ENCODE assay signal across 2 cellular contexts in the genomic region with DNA sequence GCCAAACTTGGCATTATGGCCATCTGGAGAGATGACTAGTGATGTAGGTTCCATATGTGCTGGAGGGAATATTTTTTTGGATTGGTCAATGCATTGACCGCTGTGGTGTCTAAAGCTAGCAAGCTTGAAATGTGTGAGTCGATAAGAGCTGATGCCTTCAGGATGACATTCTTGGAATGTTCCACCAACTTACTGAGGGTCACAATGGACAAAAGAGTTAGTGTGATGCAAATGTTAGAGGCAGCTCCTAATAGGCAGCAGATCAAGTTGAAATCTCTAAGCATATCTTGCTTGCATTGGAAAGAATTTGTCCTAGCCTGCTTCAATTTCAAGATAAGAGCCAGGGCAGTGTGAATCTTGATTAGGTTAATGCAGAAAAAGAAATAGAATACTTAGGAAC.
A peak's percentile ranks its signal among the peaks of the same experiment; 100 is the strongest.
TF ChIP-seq lines count a peak whose summit lies in the region.

No MANE protein-coding gene starts in this region.

TF ChIP-seq in GM23338, 12 proteins besides CTCF, POLR2A, EP300 and RAD21:
- no peak for TF ChIP-seq POLR2AphosphoS5 (IDR thresholded peaks at IDR 0.05; ENCODE audit: low read depth)
- TF ChIP-seq, protein P1, sequence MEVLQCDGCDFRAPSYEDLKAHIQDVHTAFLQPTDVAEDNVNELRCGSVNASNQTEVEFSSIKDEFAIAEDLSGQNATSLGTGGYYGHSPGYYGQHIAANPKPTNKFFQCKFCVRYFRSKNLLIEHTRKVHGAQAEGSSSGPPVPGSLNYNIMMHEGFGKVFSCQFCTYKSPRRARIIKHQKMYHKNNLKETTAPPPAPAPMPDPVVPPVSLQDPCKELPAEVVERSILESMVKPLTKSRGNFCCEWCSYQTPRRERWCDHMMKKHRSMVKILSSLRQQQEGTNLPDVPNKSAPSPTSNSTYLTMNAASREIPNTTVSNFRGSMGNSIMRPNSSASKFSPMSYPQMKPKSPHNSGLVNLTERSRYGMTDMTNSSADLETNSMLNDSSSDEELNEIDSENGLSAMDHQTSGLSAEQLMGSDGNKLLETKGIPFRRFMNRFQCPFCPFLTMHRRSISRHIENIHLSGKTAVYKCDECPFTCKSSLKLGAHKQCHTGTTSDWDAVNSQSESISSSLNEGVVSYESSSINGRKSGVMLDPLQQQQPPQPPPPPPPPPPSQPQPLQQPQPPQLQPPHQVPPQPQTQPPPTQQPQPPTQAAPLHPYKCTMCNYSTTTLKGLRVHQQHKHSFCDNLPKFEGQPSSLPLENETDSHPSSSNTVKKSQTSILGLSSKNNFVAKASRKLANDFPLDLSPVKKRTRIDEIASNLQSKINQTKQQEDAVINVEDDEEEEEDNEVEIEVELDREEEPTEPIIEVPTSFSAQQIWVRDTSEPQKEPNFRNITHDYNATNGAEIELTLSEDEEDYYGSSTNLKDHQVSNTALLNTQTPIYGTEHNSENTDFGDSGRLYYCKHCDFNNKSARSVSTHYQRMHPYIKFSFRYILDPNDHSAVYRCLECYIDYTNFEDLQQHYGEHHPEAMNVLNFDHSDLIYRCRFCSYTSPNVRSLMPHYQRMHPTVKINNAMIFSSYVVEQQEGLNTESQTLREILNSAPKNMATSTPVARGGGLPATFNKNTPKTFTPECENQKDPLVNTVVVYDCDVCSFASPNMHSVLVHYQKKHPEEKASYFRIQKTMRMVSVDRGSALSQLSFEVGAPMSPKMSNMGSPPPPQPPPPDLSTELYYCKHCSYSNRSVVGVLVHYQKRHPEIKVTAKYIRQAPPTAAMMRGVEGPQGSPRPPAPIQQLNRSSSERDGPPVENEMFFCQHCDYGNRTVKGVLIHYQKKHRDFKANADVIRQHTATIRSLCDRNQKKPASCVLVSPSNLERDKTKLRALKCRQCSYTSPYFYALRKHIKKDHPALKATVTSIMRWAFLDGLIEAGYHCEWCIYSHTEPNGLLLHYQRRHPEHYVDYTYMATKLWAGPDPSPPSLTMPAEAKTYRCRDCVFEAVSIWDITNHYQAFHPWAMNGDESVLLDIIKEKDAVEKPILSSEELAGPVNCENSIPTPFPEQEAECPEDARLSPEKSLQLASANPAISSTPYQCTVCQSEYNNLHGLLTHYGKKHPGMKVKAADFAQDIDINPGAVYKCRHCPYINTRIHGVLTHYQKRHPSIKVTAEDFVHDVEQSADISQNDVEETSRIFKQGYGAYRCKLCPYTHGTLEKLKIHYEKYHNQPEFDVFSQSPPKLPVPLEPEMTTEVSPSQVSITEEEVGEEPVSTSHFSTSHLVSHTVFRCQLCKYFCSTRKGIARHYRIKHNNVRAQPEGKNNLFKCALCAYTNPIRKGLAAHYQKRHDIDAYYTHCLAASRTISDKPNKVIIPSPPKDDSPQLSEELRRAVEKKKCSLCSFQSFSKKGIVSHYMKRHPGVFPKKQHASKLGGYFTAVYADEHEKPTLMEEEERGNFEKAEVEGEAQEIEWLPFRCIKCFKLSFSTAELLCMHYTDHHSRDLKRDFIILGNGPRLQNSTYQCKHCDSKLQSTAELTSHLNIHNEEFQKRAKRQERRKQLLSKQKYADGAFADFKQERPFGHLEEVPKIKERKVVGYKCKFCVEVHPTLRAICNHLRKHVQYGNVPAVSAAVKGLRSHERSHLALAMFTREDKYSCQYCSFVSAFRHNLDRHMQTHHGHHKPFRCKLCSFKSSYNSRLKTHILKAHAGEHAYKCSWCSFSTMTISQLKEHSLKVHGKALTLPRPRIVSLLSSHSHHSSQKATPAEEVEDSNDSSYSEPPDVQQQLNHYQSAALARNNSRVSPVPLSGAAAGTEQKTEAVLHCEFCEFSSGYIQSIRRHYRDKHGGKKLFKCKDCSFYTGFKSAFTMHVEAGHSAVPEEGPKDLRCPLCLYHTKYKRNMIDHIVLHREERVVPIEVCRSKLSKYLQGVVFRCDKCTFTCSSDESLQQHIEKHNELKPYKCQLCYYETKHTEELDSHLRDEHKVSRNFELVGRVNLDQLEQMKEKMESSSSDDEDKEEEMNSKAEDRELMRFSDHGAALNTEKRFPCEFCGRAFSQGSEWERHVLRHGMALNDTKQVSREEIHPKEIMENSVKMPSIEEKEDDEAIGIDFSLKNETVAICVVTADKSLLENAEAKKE (CRISPR knock-in tag; IDR thresholded peaks at IDR 0.05) = peak; percentile 70; the same call in 1 of the 2 replicates
- no peak for TF ChIP-seq EZH2phosphoT487 (IDR thresholded peaks at IDR 0.05; ENCODE audit: unreplicated experiment)

TF ChIP-seq in endothelial cell of umbilical vein, 7 proteins besides CTCF, POLR2A, EP300 and RAD21:
- TF ChIP-seq MYC (IDR thresholded peaks at IDR 0.05; ENCODE audit: low read depth, low read length) (no peak), MAX (IDR thresholded peaks at IDR 0.05; ENCODE audit: insufficient read depth, insufficient read length) (no peak), POLR2AphosphoS5 (IDR thresholded peaks at IDR 0.05; ENCODE audit: insufficient read depth, low read depth, low read length) (no peak), JUN (IDR thresholded peaks at IDR 0.05; ENCODE audit: borderline replicate concordance, insufficient read depth, insufficient read length, low read depth) (no peak), FOS (IDR thresholded peaks at IDR 0.05; ENCODE audit: borderline replicate concordance, insufficient read depth, low read length) (no peak), GATA2 (IDR thresholded peaks at IDR 0.05; ENCODE audit: insufficient read depth, insufficient read length, low read depth, low read length) (no peak), EZH2 (IDR thresholded peaks at IDR 0.05; ENCODE audit: borderline replicate concordance, low read depth, low read length, severe bottlenecking) (no peak)
